In genomic region chr1:153534226-153534932, GRCh38 we compare ENCODE assay signal across 8 cellular contexts. TPM values are rescaled to one million over a fixed set of nuclear protein-coding genes. Genes with fewer than 3 reads are reported as not detected.
DNase-seq lines count a peak whose midpoint lies in the region; ATAC-seq lines count a peak whose summit lies in the region.

No MANE protein-coding gene starts in this region.

- no peak for ATAC-seq in stimulated activated naive CD8-positive, alpha-beta T cell treated with anti-CD3 and anti-CD28 coated beads, Interleukin-15, Interleukin-2, amounts not matched to agents 100 U/mL and 50 U/mL, for 24 hours
- no peak for ATAC-seq in central memory CD8-positive, alpha-beta T cell (replicated peaks; ENCODE audit: extremely low read depth, poor library complexity, severe bottlenecking)
- ATAC-seq in HG02840 (IDR thresholded peaks at IDR 0.05; ENCODE audit: low FRiP score, unreplicated experiment): no peak
- ATAC-seq in GM18517 (IDR thresholded peaks at IDR 0.05; ENCODE audit: unreplicated experiment): no peak

- DNase-seq in stimulated activated naive CD8-positive, alpha-beta T cell treated with anti-CD3 and anti-CD28 coated beads, Interleukin-15, Interleukin-2, amounts not matched to agents 100 U/mL and 50 U/mL, for 24 hours: no peak
- DNase-seq in central memory CD8-positive, alpha-beta T cell (ENCODE audit: low spot score in 2 of 2): no peak
- DNase-seq in stimulated activated CD4-positive, alpha-beta T cell treated with anti-CD3 and anti-CD28 coated beads, Interleukin-1b, Interleukin-23, amount 100 ng/mL, for 48 hours: no peak
- DNase-seq in occipital lobe (lab: John Stamatoyannopoulos, UW): no peak

- no peaks in the 10 kb centered on the region for H3K27me3 Mint-ChIP-seq in stimulated activated naive CD8-positive, alpha-beta T cell treated with anti-CD3 and anti-CD28 coated beads, Interleukin-15, Interleukin-2, amounts not matched to agents 100 ng/mL and 50 ng/mL, for 24 hours
- no peaks in the 10 kb centered on the region for H3K27me3 Mint-ChIP-seq in central memory CD8-positive, alpha-beta T cell

- peak overlapping the region; percentile 90 for H3K27ac Mint-ChIP-seq in stimulated activated naive CD8-positive, alpha-beta T cell treated with anti-CD3 and anti-CD28 coated beads, Interleukin-15, Interleukin-2, amounts not matched to agents 100 ng/mL and 50 ng/mL, for 24 hours
- H3K27ac Mint-ChIP-seq in central memory CD8-positive, alpha-beta T cell (ENCODE audit: low read depth): peak overlapping the region; percentile 93

- no peaks in the 10 kb centered on the region for H3K9me3 Mint-ChIP-seq in stimulated activated naive CD8-positive, alpha-beta T cell treated with anti-CD3 and anti-CD28 coated beads, Interleukin-15, Interleukin-2, amounts not matched to agents 100 ng/mL and 50 ng/mL, for 24 hours
- H3K9me3 Mint-ChIP-seq in central memory CD8-positive, alpha-beta T cell: no peaks in the 10 kb centered on the region

- peaks cover 62% of the 10 kb centered on the region for H3K4me1 ChIP-seq in mucosa of stomach (ENCODE audit: control insufficient read depth, insufficient read depth, low read length)

- H3K4me3 Mint-ChIP-seq in stimulated activated naive CD8-positive, alpha-beta T cell treated with anti-CD3 and anti-CD28 coated beads, Interleukin-15, Interleukin-2, amounts not matched to agents 100 ng/mL and 50 ng/mL, for 24 hours: peak overlapping the region; percentile 97
- peak overlapping the region; percentile 91 for H3K4me3 Mint-ChIP-seq in central memory CD8-positive, alpha-beta T cell

- no peaks in the 10 kb centered on the region for H3K27me3 ChIP-seq in mucosa of stomach (ENCODE audit: control insufficient read depth, insufficient read depth, low read length)

- H3K9me3 ChIP-seq in mucosa of stomach (ENCODE audit: control insufficient read depth, low read length): no peaks in the 10 kb centered on the region

- H3K36me3 Mint-ChIP-seq in stimulated activated naive CD8-positive, alpha-beta T cell treated with anti-CD3 and anti-CD28 coated beads, Interleukin-15, Interleukin-2, amounts not matched to agents 100 ng/mL and 50 ng/mL, for 24 hours (ENCODE audit: low read depth): peaks cover 15% of the 10 kb centered on the region
- peaks cover 18% of the 10 kb centered on the region for H3K36me3 Mint-ChIP-seq in central memory CD8-positive, alpha-beta T cell (ENCODE audit: insufficient read depth)

- peak overlapping the region; percentile 99 for H3K9ac ChIP-seq in mucosa of stomach (ENCODE audit: low read length)

- peaks cover 14% of the 10 kb centered on the region for H3K36me3 ChIP-seq in mucosa of stomach (ENCODE audit: control insufficient read depth, insufficient read depth, low read length)

- peaks cover 73% of the 10 kb centered on the region for H3K4me1 Mint-ChIP-seq in stimulated activated naive CD8-positive, alpha-beta T cell treated with anti-CD3 and anti-CD28 coated beads, Interleukin-15, Interleukin-2, amounts not matched to agents 100 ng/mL and 50 ng/mL, for 24 hours (ENCODE audit: low read depth)
- peaks cover 53% of the 10 kb centered on the region for H3K4me1 Mint-ChIP-seq in central memory CD8-positive, alpha-beta T cell

- peak overlapping the region; percentile 85 for H3K4me3 ChIP-seq in mucosa of stomach (ENCODE audit: low read length)

RNA-seq across cellular contexts. Expression of gene S100A6, which starts 1.4 kb away (rescaled TPM):
- 9.2 TPM for total RNA-seq in occipital lobe

RNA-seq across cellular contexts. Expression of gene S100A5, which starts 6.4 kb away (rescaled TPM):
- not detected for total RNA-seq in occipital lobe

RNA-seq across cellular contexts. Expression of gene S100A4, which starts 11.2 kb away (rescaled TPM):
- total RNA-seq in occipital lobe: 0.62 TPM

RNA-seq across cellular contexts. Expression of gene S100A3, which starts 14.7 kb away (rescaled TPM):
- total RNA-seq in occipital lobe: not detected

RNA-seq across cellular contexts. Expression of gene S100A2, which starts 31.3 kb away (rescaled TPM):
- total RNA-seq in occipital lobe: not detected
